Comparison of ENCODE assay signal across 20 cellular contexts in the genomic region with DNA sequence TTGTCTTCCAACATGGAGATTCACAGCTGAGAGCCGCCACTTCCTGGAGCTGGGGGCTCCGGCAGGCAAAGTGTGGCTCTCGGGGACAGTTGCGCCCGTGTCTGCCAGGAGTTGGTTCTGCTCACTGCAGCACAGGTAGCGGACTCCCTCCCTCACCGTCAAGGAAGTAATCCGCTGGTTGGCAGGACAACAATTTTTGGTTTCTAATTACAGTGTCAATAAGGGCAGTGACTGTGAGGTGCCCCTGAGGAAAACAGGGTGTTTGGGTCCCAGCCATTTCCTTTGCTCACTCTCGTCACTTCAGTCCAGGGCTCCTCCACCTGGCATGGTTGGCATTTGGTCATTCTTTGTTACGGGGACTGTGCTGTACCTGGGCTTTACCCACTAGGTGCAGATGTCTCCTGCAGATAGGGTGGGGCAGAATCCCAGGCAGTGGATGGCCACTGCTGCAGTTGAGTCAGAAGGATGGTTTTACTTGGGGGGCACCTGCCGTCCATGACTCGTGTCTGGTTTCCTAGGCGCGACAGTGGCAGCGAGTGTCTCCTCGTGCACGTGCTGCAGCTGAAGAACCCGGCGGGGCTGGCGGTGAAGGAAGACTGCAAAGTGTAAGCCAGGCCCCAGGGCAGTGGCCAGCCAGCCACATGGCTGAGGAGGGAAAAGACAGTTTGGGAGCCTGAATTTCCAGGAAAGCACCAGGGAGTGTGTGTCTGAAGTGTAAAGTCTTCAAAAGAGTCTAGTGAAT. TPM values are rescaled to one million over a fixed set of nuclear protein-coding genes. Genes with fewer than 3 reads are reported as not detected.
DNase-seq lines count a peak whose midpoint lies in the region; ATAC-seq, FAIRE-seq and TF ChIP-seq lines count a peak whose summit lies in the region.
"Had no signal": no experiment of that assay in that cellular context is flagged by ENCODE, and none has a peak within 500 bp of the region (broad histone marks: within the 10 kb centered on the region; RNA-seq: fewer than 3 reads in every experiment).

No MANE protein-coding gene starts in this region.

- H3K9ac ChIP-seq in BLaER1: no peak overlapping the region
- no peak overlapping the region for H3K9ac ChIP-seq in BLaER1 treated with 17β-estradiol and CSF1 and Interleukin-3, amounts not matched to agents 10 nM and 100 nM

- H3K9me3 ChIP-seq in BLaER1 (peaks cover 4% of the 10 kb centered on the region; the same call in 1 of the 2 replicates), osteoblast (ENCODE audit: low read depth, low read length) (no peaks in the 10 kb centered on the region)
- H3K9me3 ChIP-seq in BLaER1 treated with 17β-estradiol and CSF1 and Interleukin-3, amounts not matched to agents 10 nM and 100 nM (replicated peaks in 1 of 11): peaks cover 0 to 13% (median 0%) of the 10 kb centered on the region in 11 experiments; a peak in 3 of 22 replicates
- H3K9me3 ChIP-seq: BE2C had no signal

- no peak for FAIRE-seq in GM19239 (lab: Jason Lieb, UNC)
- FAIRE-seq: A204.1, H1, HTR-8/SVneo, K562 had no signal

- H3K4me3 ChIP-seq in BLaER1: no peak overlapping the region
- no peak overlapping the region for H3K4me3 ChIP-seq in BLaER1 treated with 17β-estradiol and CSF1 and Interleukin-3, amounts not matched to agents 10 nM and 100 nM
- H3K4me3 ChIP-seq in osteoblast (ENCODE audit: insufficient read depth, low read length): no peak overlapping the region
- no peak overlapping the region for H3K4me3 ChIP-seq in lower leg skin (ENCODE audit: low read depth, poor library complexity, severe bottlenecking)
- H3K4me3 ChIP-seq: HAP-1, K562 had no signal

- TF ChIP-seq CTCF in osteoblast (IDR thresholded peaks at IDR 0.05; ENCODE audit: extremely low read depth, low read depth, low read length) (no peak), lower leg skin (IDR thresholded peaks at IDR 0.05) (no peak)

- intact Hi-C loops in lower leg skin (cut with DNase I; ENCODE audit: low total_unique reads): no loop called here

- H2AFZ ChIP-seq in osteoblast (ENCODE audit: low read length): no peak overlapping the region

- H3K27me3 ChIP-seq in BLaER1 (peaks cover 7% of the 10 kb centered on the region), osteoblast (ENCODE audit: insufficient read depth, low read length) (no peaks in the 10 kb centered on the region)
- peaks cover 10 to 56% (median 20%) of the 10 kb centered on the region in 11 experiments; a peak in 21 of 22 replicates for H3K27me3 ChIP-seq in BLaER1 treated with 17β-estradiol and CSF1 and Interleukin-3, amounts not matched to agents 10 nM and 100 nM
- H3K27me3 ChIP-seq: BE2C had no signal

- H4K20me1 ChIP-seq in BLaER1: peaks cover 20% of the 10 kb centered on the region; the same call in 1 of the 2 replicates
- peaks cover 0 to 52% (median 10%) of the 10 kb centered on the region in 11 experiments; a peak in 9 of 22 replicates for H4K20me1 ChIP-seq in BLaER1 treated with 17β-estradiol and CSF1 and Interleukin-3, amounts not matched to agents 10 nM and 100 nM
- no peaks in the 10 kb centered on the region for H4K20me1 ChIP-seq in osteoblast (ENCODE audit: insufficient read depth, low read length)

- peak; percentile 41 for DNase-seq in NCI-H69 (lab: John Stamatoyannopoulos, UW)
- peak; percentile 73 for DNase-seq in osteoblast (ENCODE audit: insufficient read length, low spot score, missing footprints)
- DNase-seq in lower leg skin (ENCODE audit: low spot score in 2 of 2): no peak
- no peak for DNase-seq in GM19239 (ENCODE audit: insufficient read length, low spot score)
- DNase-seq: ACHN; BE2C; Calu3; CD4-positive, alpha-beta memory T cell; DMS79 treated with DMSO at 0.1 percent for 48 hours; GF-D8; IMR-90 had no signal

- H3K4me1 ChIP-seq in BLaER1 (peaks cover 80% of the 10 kb centered on the region), osteoblast (ENCODE audit: insufficient read depth, low read length) (no peaks in the 10 kb centered on the region)
- H3K4me1 ChIP-seq in BLaER1 treated with 17β-estradiol and CSF1 and Interleukin-3, amounts not matched to agents 10 nM and 100 nM: peaks cover 37 to 82% (median 69%) of the 10 kb centered on the region in 10 experiments
- H3K4me1 ChIP-seq: BE2C, HAP-1 had no signal

- H3K4me2 ChIP-seq in BLaER1: peak overlapping the region; percentile 85
- peak overlapping the region in 8 of 11 experiments; percentile 59 to 96 (median 86); a peak in 16 of 22 replicates for H3K4me2 ChIP-seq in BLaER1 treated with 17β-estradiol and CSF1 and Interleukin-3, amounts not matched to agents 10 nM and 100 nM
- no peak overlapping the region for H3K4me2 ChIP-seq in osteoblast (ENCODE audit: insufficient read depth, low read length)

- H3K36me3 ChIP-seq in BLaER1 (peaks cover 46% of the 10 kb centered on the region), osteoblast (ENCODE audit: insufficient read depth, low read length) (peaks cover 18% of the 10 kb centered on the region)
- H3K36me3 ChIP-seq in BLaER1 treated with 17β-estradiol and CSF1 and Interleukin-3, amounts not matched to agents 10 nM and 100 nM: peaks cover 0 to 45% (median 26%) of the 10 kb centered on the region in 11 experiments; a peak in 17 of 22 replicates
- H3K36me3 ChIP-seq: BE2C, HAP-1 had no signal

- TF ChIP-seq POLR2A in lower leg skin (IDR thresholded peaks at IDR 0.05): no peak

- peaks cover 5% of the 10 kb centered on the region for H3K79me2 ChIP-seq in osteoblast (ENCODE audit: insufficient read depth, low read length)

- H3K27ac ChIP-seq in BLaER1 (peak overlapping the region; percentile 7; the same call in 1 of the 2 replicates), osteoblast (ENCODE audit: low read depth, low read length) (no peak overlapping the region)
- peak overlapping the region in 1 of 11 experiments; percentile 49; a peak in 3 of 22 replicates for H3K27ac ChIP-seq in BLaER1 treated with 17β-estradiol and CSF1 and Interleukin-3, amounts not matched to agents 10 nM and 100 nM

- ATAC-seq in HG03565 (IDR thresholded peaks at IDR 0.05; ENCODE audit: unreplicated experiment) (no peak), HG02970 (IDR thresholded peaks at IDR 0.05; ENCODE audit: low FRiP score, unreplicated experiment) (no peak)
- ATAC-seq: K562 had no signal

- WGBS in lower leg skin, 2 donors: 93 to 96% methylated on average over 11 to 20 of the region's 20 CpGs

RNA-seq across cellular contexts. Expression of a gene that starts 32.1 kb away (rescaled TPM):
- 14.1 and 16.2 TPM in 2 replicates for total RNA-seq in osteoblast
- 1 to 10 TPM in 3 of 4 donors, under 1 TPM in 1; 0.54 to 5.0 (median 2.6) TPM for total RNA-seq in lower leg skin

Comparison
In these comparisons a context has a peak if more than half of its experiments do, and no peak if none do; other contexts are left out.
1. DNase-seq: peak in NCI-H69 (single experiment) and osteoblast (single experiment); none in lower leg skin (0 of 2) and GM19239 (single experiment).